ENCODE assay signal across 2 cellular contexts in the genomic region with DNA sequence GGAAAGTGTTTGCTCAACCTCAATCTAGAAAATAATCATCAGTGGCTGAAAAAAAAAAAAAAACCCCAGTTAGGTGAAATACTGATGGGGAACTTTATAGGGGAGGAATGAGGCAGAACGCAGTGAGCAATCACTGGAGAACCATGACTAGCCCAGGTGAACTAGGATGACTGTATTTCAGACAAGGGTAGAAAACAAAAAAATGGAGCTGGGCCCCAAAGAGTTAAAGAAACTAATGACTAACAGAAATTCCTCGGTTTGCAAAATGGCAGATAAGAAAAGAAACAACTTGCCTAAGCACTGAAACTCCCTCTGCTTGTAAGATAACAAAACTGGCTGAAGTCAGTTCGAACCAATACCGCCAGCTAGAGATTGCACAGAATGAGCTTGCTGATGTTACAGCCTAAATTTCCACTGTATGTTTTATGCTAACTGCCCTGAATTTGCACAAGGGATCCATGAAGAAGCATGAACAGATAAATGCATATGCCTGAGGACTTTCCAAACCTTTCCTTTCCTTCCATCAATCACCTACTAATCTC.
TF ChIP-seq lines count a peak whose summit lies in the region.

No MANE protein-coding gene starts in this region.

TF ChIP-seq in GM23338, 12 proteins besides CTCF, POLR2A, EP300 and RAD21 (continues in another document):
- TF ChIP-seq, protein P1, sequence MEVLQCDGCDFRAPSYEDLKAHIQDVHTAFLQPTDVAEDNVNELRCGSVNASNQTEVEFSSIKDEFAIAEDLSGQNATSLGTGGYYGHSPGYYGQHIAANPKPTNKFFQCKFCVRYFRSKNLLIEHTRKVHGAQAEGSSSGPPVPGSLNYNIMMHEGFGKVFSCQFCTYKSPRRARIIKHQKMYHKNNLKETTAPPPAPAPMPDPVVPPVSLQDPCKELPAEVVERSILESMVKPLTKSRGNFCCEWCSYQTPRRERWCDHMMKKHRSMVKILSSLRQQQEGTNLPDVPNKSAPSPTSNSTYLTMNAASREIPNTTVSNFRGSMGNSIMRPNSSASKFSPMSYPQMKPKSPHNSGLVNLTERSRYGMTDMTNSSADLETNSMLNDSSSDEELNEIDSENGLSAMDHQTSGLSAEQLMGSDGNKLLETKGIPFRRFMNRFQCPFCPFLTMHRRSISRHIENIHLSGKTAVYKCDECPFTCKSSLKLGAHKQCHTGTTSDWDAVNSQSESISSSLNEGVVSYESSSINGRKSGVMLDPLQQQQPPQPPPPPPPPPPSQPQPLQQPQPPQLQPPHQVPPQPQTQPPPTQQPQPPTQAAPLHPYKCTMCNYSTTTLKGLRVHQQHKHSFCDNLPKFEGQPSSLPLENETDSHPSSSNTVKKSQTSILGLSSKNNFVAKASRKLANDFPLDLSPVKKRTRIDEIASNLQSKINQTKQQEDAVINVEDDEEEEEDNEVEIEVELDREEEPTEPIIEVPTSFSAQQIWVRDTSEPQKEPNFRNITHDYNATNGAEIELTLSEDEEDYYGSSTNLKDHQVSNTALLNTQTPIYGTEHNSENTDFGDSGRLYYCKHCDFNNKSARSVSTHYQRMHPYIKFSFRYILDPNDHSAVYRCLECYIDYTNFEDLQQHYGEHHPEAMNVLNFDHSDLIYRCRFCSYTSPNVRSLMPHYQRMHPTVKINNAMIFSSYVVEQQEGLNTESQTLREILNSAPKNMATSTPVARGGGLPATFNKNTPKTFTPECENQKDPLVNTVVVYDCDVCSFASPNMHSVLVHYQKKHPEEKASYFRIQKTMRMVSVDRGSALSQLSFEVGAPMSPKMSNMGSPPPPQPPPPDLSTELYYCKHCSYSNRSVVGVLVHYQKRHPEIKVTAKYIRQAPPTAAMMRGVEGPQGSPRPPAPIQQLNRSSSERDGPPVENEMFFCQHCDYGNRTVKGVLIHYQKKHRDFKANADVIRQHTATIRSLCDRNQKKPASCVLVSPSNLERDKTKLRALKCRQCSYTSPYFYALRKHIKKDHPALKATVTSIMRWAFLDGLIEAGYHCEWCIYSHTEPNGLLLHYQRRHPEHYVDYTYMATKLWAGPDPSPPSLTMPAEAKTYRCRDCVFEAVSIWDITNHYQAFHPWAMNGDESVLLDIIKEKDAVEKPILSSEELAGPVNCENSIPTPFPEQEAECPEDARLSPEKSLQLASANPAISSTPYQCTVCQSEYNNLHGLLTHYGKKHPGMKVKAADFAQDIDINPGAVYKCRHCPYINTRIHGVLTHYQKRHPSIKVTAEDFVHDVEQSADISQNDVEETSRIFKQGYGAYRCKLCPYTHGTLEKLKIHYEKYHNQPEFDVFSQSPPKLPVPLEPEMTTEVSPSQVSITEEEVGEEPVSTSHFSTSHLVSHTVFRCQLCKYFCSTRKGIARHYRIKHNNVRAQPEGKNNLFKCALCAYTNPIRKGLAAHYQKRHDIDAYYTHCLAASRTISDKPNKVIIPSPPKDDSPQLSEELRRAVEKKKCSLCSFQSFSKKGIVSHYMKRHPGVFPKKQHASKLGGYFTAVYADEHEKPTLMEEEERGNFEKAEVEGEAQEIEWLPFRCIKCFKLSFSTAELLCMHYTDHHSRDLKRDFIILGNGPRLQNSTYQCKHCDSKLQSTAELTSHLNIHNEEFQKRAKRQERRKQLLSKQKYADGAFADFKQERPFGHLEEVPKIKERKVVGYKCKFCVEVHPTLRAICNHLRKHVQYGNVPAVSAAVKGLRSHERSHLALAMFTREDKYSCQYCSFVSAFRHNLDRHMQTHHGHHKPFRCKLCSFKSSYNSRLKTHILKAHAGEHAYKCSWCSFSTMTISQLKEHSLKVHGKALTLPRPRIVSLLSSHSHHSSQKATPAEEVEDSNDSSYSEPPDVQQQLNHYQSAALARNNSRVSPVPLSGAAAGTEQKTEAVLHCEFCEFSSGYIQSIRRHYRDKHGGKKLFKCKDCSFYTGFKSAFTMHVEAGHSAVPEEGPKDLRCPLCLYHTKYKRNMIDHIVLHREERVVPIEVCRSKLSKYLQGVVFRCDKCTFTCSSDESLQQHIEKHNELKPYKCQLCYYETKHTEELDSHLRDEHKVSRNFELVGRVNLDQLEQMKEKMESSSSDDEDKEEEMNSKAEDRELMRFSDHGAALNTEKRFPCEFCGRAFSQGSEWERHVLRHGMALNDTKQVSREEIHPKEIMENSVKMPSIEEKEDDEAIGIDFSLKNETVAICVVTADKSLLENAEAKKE (CRISPR knock-in tag; IDR thresholded peaks at IDR 0.05), result no peak
- no peak for TF ChIP-seq NANOG (IDR thresholded peaks at IDR 0.05; ENCODE audit: borderline replicate concordance)
- TF ChIP-seq ZNF114 (CRISPR knock-in tag; IDR thresholded peaks at IDR 0.05), result no peak
- TF ChIP-seq EZH2phosphoT487 (IDR thresholded peaks at IDR 0.05; ENCODE audit: unreplicated experiment), result no peak
- TF ChIP-seq, protein P2, sequence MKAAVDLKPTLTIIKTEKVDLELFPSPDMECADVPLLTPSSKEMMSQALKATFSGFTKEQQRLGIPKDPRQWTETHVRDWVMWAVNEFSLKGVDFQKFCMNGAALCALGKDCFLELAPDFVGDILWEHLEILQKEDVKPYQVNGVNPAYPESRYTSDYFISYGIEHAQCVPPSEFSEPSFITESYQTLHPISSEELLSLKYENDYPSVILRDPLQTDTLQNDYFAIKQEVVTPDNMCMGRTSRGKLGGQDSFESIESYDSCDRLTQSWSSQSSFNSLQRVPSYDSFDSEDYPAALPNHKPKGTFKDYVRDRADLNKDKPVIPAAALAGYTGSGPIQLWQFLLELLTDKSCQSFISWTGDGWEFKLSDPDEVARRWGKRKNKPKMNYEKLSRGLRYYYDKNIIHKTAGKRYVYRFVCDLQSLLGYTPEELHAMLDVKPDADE (IDR thresholded peaks at IDR 0.05), result no peak
- TF ChIP-seq STAT1 (IDR thresholded peaks at IDR 0.05; ENCODE audit: unreplicated experiment), result no peak
- TF ChIP-seq, protein P3, sequence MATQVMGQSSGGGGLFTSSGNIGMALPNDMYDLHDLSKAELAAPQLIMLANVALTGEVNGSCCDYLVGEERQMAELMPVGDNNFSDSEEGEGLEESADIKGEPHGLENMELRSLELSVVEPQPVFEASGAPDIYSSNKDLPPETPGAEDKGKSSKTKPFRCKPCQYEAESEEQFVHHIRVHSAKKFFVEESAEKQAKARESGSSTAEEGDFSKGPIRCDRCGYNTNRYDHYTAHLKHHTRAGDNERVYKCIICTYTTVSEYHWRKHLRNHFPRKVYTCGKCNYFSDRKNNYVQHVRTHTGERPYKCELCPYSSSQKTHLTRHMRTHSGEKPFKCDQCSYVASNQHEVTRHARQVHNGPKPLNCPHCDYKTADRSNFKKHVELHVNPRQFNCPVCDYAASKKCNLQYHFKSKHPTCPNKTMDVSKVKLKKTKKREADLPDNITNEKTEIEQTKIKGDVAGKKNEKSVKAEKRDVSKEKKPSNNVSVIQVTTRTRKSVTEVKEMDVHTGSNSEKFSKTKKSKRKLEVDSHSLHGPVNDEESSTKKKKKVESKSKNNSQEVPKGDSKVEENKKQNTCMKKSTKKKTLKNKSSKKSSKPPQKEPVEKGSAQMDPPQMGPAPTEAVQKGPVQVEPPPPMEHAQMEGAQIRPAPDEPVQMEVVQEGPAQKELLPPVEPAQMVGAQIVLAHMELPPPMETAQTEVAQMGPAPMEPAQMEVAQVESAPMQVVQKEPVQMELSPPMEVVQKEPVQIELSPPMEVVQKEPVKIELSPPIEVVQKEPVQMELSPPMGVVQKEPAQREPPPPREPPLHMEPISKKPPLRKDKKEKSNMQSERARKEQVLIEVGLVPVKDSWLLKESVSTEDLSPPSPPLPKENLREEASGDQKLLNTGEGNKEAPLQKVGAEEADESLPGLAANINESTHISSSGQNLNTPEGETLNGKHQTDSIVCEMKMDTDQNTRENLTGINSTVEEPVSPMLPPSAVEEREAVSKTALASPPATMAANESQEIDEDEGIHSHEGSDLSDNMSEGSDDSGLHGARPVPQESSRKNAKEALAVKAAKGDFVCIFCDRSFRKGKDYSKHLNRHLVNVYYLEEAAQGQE (IDR thresholded peaks at IDR 0.05; ENCODE audit: unreplicated experiment), result no peak
- no peak for TF ChIP-seq JUNB (IDR thresholded peaks at IDR 0.05; ENCODE audit: unreplicated experiment)
- TF ChIP-seq ZNF331 (CRISPR knock-in tag; IDR thresholded peaks at IDR 0.05; ENCODE audit: low read depth), result no peak

TF ChIP-seq in H1, 55 proteins besides CTCF, POLR2A, EP300 and RAD21 (continued from another document):
- TF ChIP-seq, protein P4, sequence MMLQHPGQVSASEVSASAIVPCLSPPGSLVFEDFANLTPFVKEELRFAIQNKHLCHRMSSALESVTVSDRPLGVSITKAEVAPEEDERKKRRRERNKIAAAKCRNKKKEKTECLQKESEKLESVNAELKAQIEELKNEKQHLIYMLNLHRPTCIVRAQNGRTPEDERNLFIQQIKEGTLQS (IDR thresholded peaks at IDR 0.05; ENCODE audit: insufficient read depth, low read depth, low read length), result no peak
